Comparison of ENCODE assay signal across 13 cellular contexts in genomic region chr6:11333292-11333849, GRCh38.
A peak's percentile ranks its signal among the peaks of the same experiment; 100 is the strongest.
DNase-seq lines count a peak whose midpoint lies in the region; ATAC-seq and TF ChIP-seq lines count a peak whose summit lies in the region.
"Had no signal": no experiment of that assay in that cellular context is flagged by ENCODE, and none has a peak within 500 bp of the region (broad histone marks: within the 10 kb centered on the region; RNA-seq: fewer than 3 reads in every experiment).

No MANE protein-coding gene starts in this region.

- H4K5ac ChIP-seq in H9 (ENCODE audit: insufficient read length, low read depth, low read length): no peak overlapping the region

- H3K79me2 ChIP-seq in H9 (ENCODE audit: insufficient read depth, low read length): no peaks in the 10 kb centered on the region
- no peaks in the 10 kb centered on the region for H3K79me2 ChIP-seq in OCI-LY7 (ENCODE audit: insufficient read depth, low read depth, low read length)

- no peak overlapping the region for H3K23ac ChIP-seq in H9 (ENCODE audit: insufficient read length, low read depth, low read length)

- H2BK15ac ChIP-seq in H9 (ENCODE audit: low read depth, low read length): no peak overlapping the region

- DNase-seq in activated T-cell treated with anti-CD3 and anti-CD28 coated beads, Interleukin-2, amount 50 U/mL, for 72 hours: no peak
- DNase-seq in activated T-cell treated with anti-CD3 and anti-CD28 coated beads, Interleukin-2, amount 50 U/mL, for 4 hours: no peak
- DNase-seq in H9: peak; percentile 39
- peak; percentile 59 for DNase-seq in OCI-LY7 (ENCODE audit: low spot score)
- DNase-seq in stimulated activated naive B cell treated with anti-CD40 and anti-IgM and Interleukin-4, amounts not matched to agents 10 μg/mL and 1 μg/mL and 100 μg/mL, for 72 hours: no peak
- DNase-seq in NOMO-1 treated with dmso at 0.1 percent for 144 hours (lab: John Stamatoyannopoulos, UW; ENCODE audit: unreplicated experiment): no peak
- DNase-seq in cerebellar nuclear complex (lab: John Stamatoyannopoulos, UW): no peak
- DNase-seq: GM23248, heart right ventricle, sigmoid colon had no signal

- H3K4me1 Mint-ChIP-seq in activated T-cell treated with anti-CD3 and anti-CD28 coated beads, Interleukin-2, amount 50 U/mL, for 72 hours (ENCODE audit: low read depth): peaks cover 57% of the 10 kb centered on the region
- H3K4me1 Mint-ChIP-seq in activated T-cell treated with anti-CD3 and anti-CD28 coated beads, Interleukin-2, amount 50 U/mL, for 4 hours (ENCODE audit: low read depth): peaks cover 50% of the 10 kb centered on the region
- H3K4me1 Mint-ChIP-seq in H9: peaks cover 5 to 7% of the 10 kb centered on the region in 2 experiments
- H3K4me1 Mint-ChIP-seq in stimulated activated naive B cell treated with anti-CD40 and anti-IgM and Interleukin-4, amounts not matched to agents 10 μg/mL and 1 μg/mL and 100 μg/mL, for 72 hours: peaks cover 56 to 89% of the 10 kb centered on the region in 2 donors

- no peaks in the 10 kb centered on the region for H3K36me3 ChIP-seq in OCI-LY7 (ENCODE audit: insufficient read depth, low read length)
- H3K36me3 ChIP-seq: ascending aorta, heart right ventricle, sigmoid colon had no signal

- H2BK5ac ChIP-seq in H9 (ENCODE audit: insufficient read length, low read length): no peak overlapping the region

- H3K56ac ChIP-seq in H9 (ENCODE audit: insufficient read length, low read depth, low read length): no peak overlapping the region

- no peaks in the 10 kb centered on the region for H3K79me1 ChIP-seq in H9 (ENCODE audit: insufficient read depth, low read depth, low read length, poor library complexity, severe bottlenecking)

- H3T11ph ChIP-seq in H9 (ENCODE audit: low read length): no peak overlapping the region

- H3K4me2 ChIP-seq in H9 (ENCODE audit: insufficient read depth, insufficient read length, low read length) (no peak overlapping the region), OCI-LY7 (ENCODE audit: low read length) (peak overlapping the region; percentile 27)

- H3K27ac ChIP-seq in H9 (ENCODE audit: insufficient read length, low read depth, low read length): no peak overlapping the region
- no peak overlapping the region for H3K27ac ChIP-seq in OCI-LY7 (ENCODE audit: low read depth, low read length, poor library complexity, severe bottlenecking)
- H3K27ac ChIP-seq: ascending aorta, GM23248, heart right ventricle, sigmoid colon had no signal

- H4K20me1 ChIP-seq in H9 (ENCODE audit: control insufficient read depth, insufficient read depth, insufficient read length): no peaks in the 10 kb centered on the region
- H4K20me1 ChIP-seq in OCI-LY7 (ENCODE audit: insufficient read depth, low read length): no peaks in the 10 kb centered on the region

- H2BK20ac ChIP-seq in H9 (ENCODE audit: low read depth, low read length, poor library complexity, severe bottlenecking): no peak overlapping the region

- H3K27ac Mint-ChIP-seq in activated T-cell treated with anti-CD3 and anti-CD28 coated beads, Interleukin-2, amount 50 U/mL, for 72 hours: no peak overlapping the region
- no peak overlapping the region for H3K27ac Mint-ChIP-seq in H9
- peak overlapping the region; percentile 53 for H3K27ac Mint-ChIP-seq in stimulated activated naive B cell treated with anti-CD40 and anti-IgM and Interleukin-4, amounts not matched to agents 10 μg/mL and 1 μg/mL and 100 μg/mL, for 72 hours

- no TSS peak for BruUV-seq in OCI-LY7 (replicated peaks; lab: Mats Ljungman, UMichigan)

- CTCF ChIA-PET in OCI-LY7 (lab: Charles Lee; ENCODE audit: unreplicated experiment): interaction anchor here (0.6 kb wide), 1 partner anchor 178 kb away, joined by 3 read pairs; no protein-coding TSS in a partner anchor

- no peak overlapping the region for H3K4ac ChIP-seq in H9 (ENCODE audit: low read depth, low read length)

- POLR2A ChIA-PET in OCI-LY7 (lab: Charles Lee): interaction anchor here (0.6 to 1.6 kb wide), 3 partner anchors 14 to 144 kb away, joined by 3 to 7 read pairs (median 3); no protein-coding TSS in a partner anchor

- H4K8ac ChIP-seq in H9 (replicated peaks; ENCODE audit: insufficient read length, low read depth, low read length): no peak overlapping the region

- peak; percentile 40 to 45 for ATAC-seq in activated T-cell treated with anti-CD3 and anti-CD28 coated beads, Interleukin-2, amount 50 U/mL, for 72 hours (replicated peaks in 1 of 2)
- ATAC-seq in activated T-cell treated with anti-CD3 and anti-CD28 coated beads, Interleukin-2, amount 50 U/mL, for 4 hours: no peak
- peak; percentile 26 to 35 for ATAC-seq in stimulated activated naive B cell treated with anti-CD40 and anti-IgM and Interleukin-4, amounts not matched to agents 10 μg/mL and 1 μg/mL and 100 μg/mL, for 72 hours (replicated peaks)
- ATAC-seq in GM21526 (IDR thresholded peaks at IDR 0.05; ENCODE audit: low FRiP score, unreplicated experiment): no peak
- ATAC-seq: heart right ventricle, Right ventricle myocardium inferior had no signal

- H3K18ac ChIP-seq in H9 (ENCODE audit: insufficient read length, low read depth, low read length): no peak overlapping the region

- H3K9me3 ChIP-seq in H9 (ENCODE audit: control insufficient read depth, low read depth, low read length) (no peaks in the 10 kb centered on the region), OCI-LY7 (ENCODE audit: low read length) (no peaks in the 10 kb centered on the region)
- H3K9me3 ChIP-seq: ascending aorta, heart right ventricle, sigmoid colon had no signal

- intact Hi-C loops in OCI-LY7 (cut with micrococcal nuclease; ENCODE audit: unreplicated experiment): loop anchor here (2.0 to 5.0 kb wide), 2 partner anchors 49 to 127 kb away; no protein-coding TSS in a partner anchor

- H2AFZ ChIP-seq in H9 (ENCODE audit: low read length): no peak overlapping the region
- H2AFZ ChIP-seq in OCI-LY7 (ENCODE audit: low read length): no peak overlapping the region
- H2AFZ ChIP-seq: GM23248 had no signal

- no peak overlapping the region for H4K91ac ChIP-seq in H9 (ENCODE audit: insufficient read length, low read depth, low read length)

- H3K27me3 ChIP-seq in H9 (ENCODE audit: insufficient read depth, low read length): no peaks in the 10 kb centered on the region
- H3K27me3 ChIP-seq: ascending aorta, heart right ventricle, sigmoid colon had no signal

- WGBS in H9 (ENCODE audit: extremely low coverage, insufficient read length, low lambda C conversion rate): no CpG with 5 or more reads among the region's 5 CpGs

- H3K14ac ChIP-seq in H9 (ENCODE audit: insufficient read depth, low read length): no peak overlapping the region

- H2BK120ac ChIP-seq in H9 (ENCODE audit: low read depth, low read length, poor library complexity, severe bottlenecking): no peak overlapping the region

- H3K4me3 ChIP-seq in OCI-LY7 (ENCODE audit: low read depth, low read length, poor library complexity, severe bottlenecking): no peak overlapping the region
- H3K4me3 ChIP-seq: ascending aorta, GM23248, heart right ventricle, sigmoid colon had no signal

- H3K4me1 ChIP-seq in H9 (ENCODE audit: insufficient read depth, low read length) (peaks cover 3% of the 10 kb centered on the region), OCI-LY7 (ENCODE audit: insufficient read depth, low read length, poor library complexity, severe bottlenecking) (peaks cover 34% of the 10 kb centered on the region)
- H3K4me1 ChIP-seq: sigmoid colon had no signal

- no peak overlapping the region for H3K9ac ChIP-seq in H9 (ENCODE audit: extremely low read depth, insufficient read length, low read length)
- H3K9ac ChIP-seq: GM23248 had no signal

- H3K9me3 Mint-ChIP-seq in activated T-cell treated with anti-CD3 and anti-CD28 coated beads, Interleukin-2, amount 50 U/mL, for 72 hours: peaks cover 0 to 1% of the 10 kb centered on the region in 2 donors
- no peaks in the 10 kb centered on the region for H3K9me3 Mint-ChIP-seq in activated T-cell treated with anti-CD3 and anti-CD28 coated beads, Interleukin-2, amount 50 U/mL, for 4 hours
- H3K9me3 Mint-ChIP-seq in H9: no peaks in the 10 kb centered on the region
- H3K9me3 Mint-ChIP-seq in stimulated activated naive B cell treated with anti-CD40 and anti-IgM and Interleukin-4, amounts not matched to agents 10 μg/mL and 1 μg/mL and 100 μg/mL, for 72 hours: no peaks in the 10 kb centered on the region

- H3K23me2 ChIP-seq in H9 (ENCODE audit: insufficient read length, low read depth, low read length, poor library complexity, severe bottlenecking): no peaks in the 10 kb centered on the region

- TF ChIP-seq CTCF in H9 (conservative IDR thresholded peaks at IDR 0.05): no peak
- TF ChIP-seq CTCF in OCI-LY7 (conservative IDR thresholded peaks at IDR 0.05; ENCODE audit: low read length): no peak

- peaks cover 0 to 2% of the 10 kb centered on the region in 2 donors for H3K36me3 Mint-ChIP-seq in activated T-cell treated with anti-CD3 and anti-CD28 coated beads, Interleukin-2, amount 50 U/mL, for 72 hours (ENCODE audit: insufficient read depth in 2 of 2)
- H3K36me3 Mint-ChIP-seq in activated T-cell treated with anti-CD3 and anti-CD28 coated beads, Interleukin-2, amount 50 U/mL, for 4 hours (ENCODE audit: insufficient read depth): peaks cover 42% of the 10 kb centered on the region
- no peaks in the 10 kb centered on the region for H3K36me3 Mint-ChIP-seq in H9 (ENCODE audit: insufficient read depth in 1 of 3, low read depth in 3 of 3)
- H3K36me3 Mint-ChIP-seq in stimulated activated naive B cell treated with anti-CD40 and anti-IgM and Interleukin-4, amounts not matched to agents 10 μg/mL and 1 μg/mL and 100 μg/mL, for 72 hours: peaks cover 13 to 33% of the 10 kb centered on the region in 2 donors

- H3K9me2 ChIP-seq in OCI-LY7 (ENCODE audit: insufficient read depth, low read length): no peaks in the 10 kb centered on the region

- H2AK5ac ChIP-seq in H9 (ENCODE audit: insufficient read length, low read length): no peak overlapping the region

- no peaks in the 10 kb centered on the region for H3K27me3 Mint-ChIP-seq in activated T-cell treated with anti-CD3 and anti-CD28 coated beads, Interleukin-2, amount 50 U/mL, for 72 hours (ENCODE audit: low read depth)
- no peaks in the 10 kb centered on the region for H3K27me3 Mint-ChIP-seq in activated T-cell treated with anti-CD3 and anti-CD28 coated beads, Interleukin-2, amount 50 U/mL, for 4 hours (ENCODE audit: low read depth)
- H3K27me3 Mint-ChIP-seq in H9 (ENCODE audit: low read depth): no peaks in the 10 kb centered on the region; the same call in 1 of the 2 replicates
- H3K27me3 Mint-ChIP-seq in stimulated activated naive B cell treated with anti-CD40 and anti-IgM and Interleukin-4, amounts not matched to agents 10 μg/mL and 1 μg/mL and 100 μg/mL, for 72 hours: no peaks in the 10 kb centered on the region

- peak overlapping the region; percentile 15 to 38 for H3K4me3 Mint-ChIP-seq in activated T-cell treated with anti-CD3 and anti-CD28 coated beads, Interleukin-2, amount 50 U/mL, for 72 hours
- H3K4me3 Mint-ChIP-seq in activated T-cell treated with anti-CD3 and anti-CD28 coated beads, Interleukin-2, amount 50 U/mL, for 4 hours: no peak overlapping the region
- no peak overlapping the region for H3K4me3 Mint-ChIP-seq in H9
- H3K4me3 Mint-ChIP-seq in stimulated activated naive B cell treated with anti-CD40 and anti-IgM and Interleukin-4, amounts not matched to agents 10 μg/mL and 1 μg/mL and 100 μg/mL, for 72 hours: peak overlapping the region; percentile 42 to 64

- H2BK12ac ChIP-seq in H9 (ENCODE audit: insufficient read length, low read depth, low read length): no peak overlapping the region

Comparison
In these comparisons a context has a peak if more than half of its experiments do, and no peak if none do; other contexts are left out.
1. ATAC-seq: peak in activated T-cell treated with anti-CD3 and anti-CD28 coated beads, Interleukin-2, amount 50 U/mL, for 72 hours (2 of 2) and stimulated activated naive B cell treated with anti-CD40 and anti-IgM and Interleukin-4, amounts not matched to agents 10 μg/mL and 1 μg/mL and 100 μg/mL, for 72 hours (2 of 2); none in activated T-cell treated with anti-CD3 and anti-CD28 coated beads, Interleukin-2, amount 50 U/mL, for 4 hours (0 of 2) and GM21526 (single experiment).
2. H3K4me3 Mint-ChIP-seq: peak in activated T-cell treated with anti-CD3 and anti-CD28 coated beads, Interleukin-2, amount 50 U/mL, for 72 hours (2 of 2) and stimulated activated naive B cell treated with anti-CD40 and anti-IgM and Interleukin-4, amounts not matched to agents 10 μg/mL and 1 μg/mL and 100 μg/mL, for 72 hours (2 of 2); none in activated T-cell treated with anti-CD3 and anti-CD28 coated beads, Interleukin-2, amount 50 U/mL, for 4 hours (single experiment) and H9 (0 of 2).
3. DNase-seq: peak in H9 (single experiment) and OCI-LY7 (single experiment); none in activated T-cell treated with anti-CD3 and anti-CD28 coated beads, Interleukin-2, amount 50 U/mL, for 72 hours (0 of 2), activated T-cell treated with anti-CD3 and anti-CD28 coated beads, Interleukin-2, amount 50 U/mL, for 4 hours (single experiment), stimulated activated naive B cell treated with anti-CD40 and anti-IgM and Interleukin-4, amounts not matched to agents 10 μg/mL and 1 μg/mL and 100 μg/mL, for 72 hours (single experiment), NOMO-1 treated with dmso at 0.1 percent for 144 hours (single experiment) and cerebellar nuclear complex (0 of 2).